In genomic region chr5:15002791-15003190, GRCh38 we compare ENCODE assay signal across 6 cellular contexts.
"Had no signal": no experiment of that assay in that cellular context is flagged by ENCODE, and none has a peak within 500 bp of the region (broad histone marks: within the 10 kb centered on the region; RNA-seq: fewer than 3 reads in every experiment).

No MANE protein-coding gene starts in this region.

- H3K27ac ChIP-seq: ascending aorta, body of pancreas, Peyer's patch, SK-N-MC had no signal

- H3K27ac Mint-ChIP-seq: activated CD8-positive, alpha-beta T cell treated with anti-CD3 and anti-CD28 coated beads, Interleukin-2, amount 10 ng/mL, durations not matched to agents 7 days and 5 days; activated naive CD8-positive, alpha-beta T cell treated with anti-CD3 and anti-CD28 coated beads, Interleukin-2, amount 10 ng/mL, durations not matched to agents 7 days and 5 days had no signal

- H3K9me3 ChIP-seq: ascending aorta, body of pancreas, Peyer's patch had no signal

- DNase-seq: activated naive CD8-positive, alpha-beta T cell treated with anti-CD3 and anti-CD28 coated beads, Interleukin-2, amount 10 ng/mL, durations not matched to agents 7 days and 5 days had no signal

- H3K36me3 ChIP-seq: ascending aorta, Peyer's patch had no signal

- H3K4me1 ChIP-seq: body of pancreas had no signal

- H3K4me3 Mint-ChIP-seq: activated CD8-positive, alpha-beta T cell treated with anti-CD3 and anti-CD28 coated beads, Interleukin-2, amount 10 ng/mL, durations not matched to agents 7 days and 5 days; activated naive CD8-positive, alpha-beta T cell treated with anti-CD3 and anti-CD28 coated beads, Interleukin-2, amount 10 ng/mL, durations not matched to agents 7 days and 5 days had no signal

- H3K4me3 ChIP-seq: ascending aorta, body of pancreas, Peyer's patch, SK-N-MC had no signal

- H3K27me3 ChIP-seq: ascending aorta, body of pancreas, Peyer's patch had no signal
